27 cellular contexts compared by ENCODE assay signal in the genomic region with DNA sequence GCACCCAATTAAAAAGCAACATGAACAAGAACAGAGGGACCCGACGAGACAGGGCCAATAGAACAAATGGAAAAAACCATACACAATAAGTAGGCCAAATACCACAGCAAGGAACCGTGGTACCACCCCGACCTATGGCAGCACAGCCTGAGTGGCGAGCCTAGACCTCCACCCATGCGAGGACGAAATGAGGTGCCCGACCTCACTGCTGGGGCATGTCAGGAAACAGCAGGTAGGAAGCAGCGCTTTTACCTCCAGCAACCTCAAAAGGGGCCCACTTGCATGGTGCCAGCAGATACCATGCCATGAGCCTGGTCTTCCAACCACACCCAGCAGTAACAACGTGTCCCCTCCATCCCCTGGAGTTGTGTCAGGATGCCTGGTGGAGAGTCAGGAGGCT.
"Had no signal": no experiment of that assay in that cellular context is flagged by ENCODE, and none has a peak within 500 bp of the region (broad histone marks: within the 10 kb centered on the region; RNA-seq: fewer than 3 reads in every experiment).

No MANE protein-coding gene starts in this region.

- FAIRE-seq: keratinocyte, urothelium cell line had no signal

- H3K9me3 ChIP-seq: lower lobe of right lung, neutrophil, ovary, right atrium auricular region, right lobe of liver, testis, thyroid gland, transverse colon, upper lobe of left lung had no signal

- H2AFZ ChIP-seq: hepatocyte had no signal

- H3K4me3 ChIP-seq: hepatocyte, lower lobe of right lung, ovary, right atrium auricular region, right lobe of liver, smooth muscle cell, testis, thyroid gland, transverse colon, upper lobe of left lung had no signal

- ATAC-seq: left cardiac atrium; left lobe of liver; lower lobe of right lung; naive thymus-derived CD8-positive, alpha-beta T cell; stimulated activated memory B cell treated with anti-CD40 and anti-IgM and Interleukin-4, amounts not matched to agents 10 μg/mL and 1 μg/mL and 100 μg/mL, for 72 hours; stimulated activated naive CD8-positive, alpha-beta T cell treated with anti-CD3 and anti-CD28 coated beads, Interleukin-15, amount 100 ng/mL, for 72 hours had no signal

- H3K27me3 ChIP-seq: hepatocyte, ovary, right atrium auricular region, right lobe of liver, testis, thyroid gland, transverse colon, upper lobe of left lung had no signal

- DNase-seq: kidney glomerular epithelial cell; left cardiac atrium; lower lobe of right lung; mammary epithelial cell; mesenchymal stem cell; naive thymus-derived CD8-positive, alpha-beta T cell; occipital lobe; ovary; right lobe of liver; stimulated activated CD4-positive, alpha-beta T cell treated with anti-CD3 and anti-CD28 coated beads, Interleukin-1b, Interleukin-23, amount 100 ng/mL, for 48 hours; stimulated activated CD4-positive, alpha-beta T cell treated with anti-CD3 and anti-CD28 coated beads, Interleukin-2, amount 100 ng/mL, for 48 hours; stimulated activated CD4-positive, alpha-beta T cell treated with anti-CD3 and anti-CD28 coated beads, Interleukin-4, amount 100 ng/mL, for 4 hours; stimulated activated CD8-positive, alpha-beta memory T cell treated with anti-CD3 and anti-CD28 coated beads, Interleukin-4, amount 100 ng/mL, for 48 hours; stimulated activated naive CD4-positive, alpha-beta T cell treated with Interleukin-2 at 50 U/mL for 16 hours; stimulated activated naive CD8-positive, alpha-beta T cell treated with anti-CD3 and anti-CD28 coated beads, Interleukin-15, amount 100 ng/mL, for 72 hours; testis; thyroid gland; transverse colon; upper lobe of left lung had no signal

- H3K4me2 ChIP-seq: hepatocyte, smooth muscle cell had no signal

- H3K36me3 ChIP-seq: lower lobe of right lung, neutrophil, ovary, right atrium auricular region, thyroid gland, transverse colon, upper lobe of left lung had no signal

- H3K4me1 ChIP-seq: lower lobe of right lung, right atrium auricular region, right lobe of liver, thyroid gland, transverse colon, upper lobe of left lung had no signal

- H3K27ac ChIP-seq: hepatocyte, lower lobe of right lung, neutrophil, ovary, right atrium auricular region, right lobe of liver, testis, thyroid gland, transverse colon, upper lobe of left lung had no signal
